Comparison of ENCODE assay signal across 8 cellular contexts in the genomic region with DNA sequence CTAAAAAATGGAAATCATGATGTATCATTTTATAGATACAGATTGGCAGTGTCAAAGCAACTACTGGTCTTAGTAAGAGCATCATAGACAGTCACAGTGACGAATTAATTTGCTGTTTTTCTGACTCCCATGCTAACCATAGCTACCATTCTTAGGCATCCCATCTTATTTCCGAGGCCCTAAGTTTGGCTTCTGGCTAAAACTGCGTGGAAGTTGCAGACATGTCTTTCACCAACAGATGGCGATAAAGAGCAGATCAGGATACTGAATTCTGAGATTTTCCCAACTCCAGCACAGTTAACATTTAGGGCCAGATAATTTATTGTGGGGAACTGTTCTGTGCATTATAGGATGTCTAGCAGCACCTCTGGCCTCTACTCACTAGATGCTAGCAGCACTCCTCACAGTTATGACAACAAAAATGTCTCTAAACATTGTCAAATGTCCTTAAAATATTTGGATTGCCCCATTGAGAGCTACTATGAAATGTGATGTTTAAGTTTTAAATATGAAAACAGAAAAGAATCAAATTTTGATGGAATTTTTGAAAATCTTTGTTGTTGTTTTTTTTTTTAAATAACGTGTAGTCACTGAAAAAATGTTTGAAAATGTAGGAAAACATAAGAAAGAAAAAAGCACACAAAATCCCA. TPM values are rescaled to one million over a fixed set of nuclear protein-coding genes. Genes with fewer than 3 reads are reported as not detected.
DNase-seq lines count a peak whose midpoint lies in the region; ATAC-seq and TF ChIP-seq lines count a peak whose summit lies in the region.

No MANE protein-coding gene starts in this region.

- H4K20me1 ChIP-seq in MM.1S (ENCODE audit: insufficient read depth, low read length), result no peaks in the 10 kb centered on the region

- no peaks in the 10 kb centered on the region for H3K36me3 ChIP-seq in MM.1S (replicated peaks; ENCODE audit: insufficient read depth, low read length)

- H3K27me3 Mint-ChIP-seq in activated T-helper 17 cell treated with anti-CD3 and anti-CD28 coated beads, Interleukin-2, amount 50 U/mL, for 72 hours, result no peaks in the 10 kb centered on the region
- H3K27me3 Mint-ChIP-seq in glutamatergic neuron (ENCODE audit: unreplicated experiment), result no peaks in the 10 kb centered on the region

- no peak for DNase-seq in AG09309 (ENCODE audit: low read depth)
- DNase-seq in ELF-1 (ENCODE audit: low read depth, low spot score), result peak; percentile 52
- DNase-seq in MM.1S, result peak; percentile 38
- DNase-seq in glutamatergic neuron, result peak; percentile 39
- DNase-seq in retina, result peak; percentile 58
- no peak for DNase-seq in DMS79 (lab: John Stamatoyannopoulos, UW)

- H3K9me2 ChIP-seq in MM.1S (replicated peaks; ENCODE audit: insufficient read depth, low read length), result no peaks in the 10 kb centered on the region

- no peaks in the 10 kb centered on the region for H3K27me3 ChIP-seq in MM.1S (replicated peaks; ENCODE audit: insufficient read depth, low read length)

- H3K36me3 Mint-ChIP-seq in activated T-helper 17 cell treated with anti-CD3 and anti-CD28 coated beads, Interleukin-2, amount 50 U/mL, for 72 hours (ENCODE audit: low read depth), result no peaks in the 10 kb centered on the region
- no peaks in the 10 kb centered on the region for H3K36me3 Mint-ChIP-seq in glutamatergic neuron (ENCODE audit: unreplicated experiment)

- H3K27ac Mint-ChIP-seq in activated T-helper 17 cell treated with anti-CD3 and anti-CD28 coated beads, Interleukin-2, amount 50 U/mL, for 72 hours, result no peak overlapping the region
- no peak overlapping the region for H3K27ac Mint-ChIP-seq in glutamatergic neuron (ENCODE audit: unreplicated experiment)

- H3K9me3 Mint-ChIP-seq in activated T-helper 17 cell treated with anti-CD3 and anti-CD28 coated beads, Interleukin-2, amount 50 U/mL, for 72 hours, result no peaks in the 10 kb centered on the region
- H3K9me3 Mint-ChIP-seq in glutamatergic neuron (ENCODE audit: unreplicated experiment), result no peaks in the 10 kb centered on the region

- no peak overlapping the region for H3K4me2 ChIP-seq in MM.1S (ENCODE audit: low read depth, low read length)

- ATAC-seq in activated T-helper 17 cell treated with anti-CD3 and anti-CD28 coated beads, Interleukin-2, amount 50 U/mL, for 72 hours (replicated peaks), result peak; percentile 66
- no peak for ATAC-seq in GM21390 (IDR thresholded peaks at IDR 0.05; ENCODE audit: unreplicated experiment)

- no peaks in the 10 kb centered on the region for H3K9me3 ChIP-seq in MM.1S (replicated peaks; ENCODE audit: insufficient read depth, low read length)

- no peak overlapping the region for H3K9ac ChIP-seq in MM.1S (ENCODE audit: low read length)

- H3K4me3 Mint-ChIP-seq in activated T-helper 17 cell treated with anti-CD3 and anti-CD28 coated beads, Interleukin-2, amount 50 U/mL, for 72 hours, result no peak overlapping the region
- no peak overlapping the region for H3K4me3 Mint-ChIP-seq in glutamatergic neuron (ENCODE audit: unreplicated experiment)

- H3K4me1 Mint-ChIP-seq in activated T-helper 17 cell treated with anti-CD3 and anti-CD28 coated beads, Interleukin-2, amount 50 U/mL, for 72 hours, result peaks cover 14% of the 10 kb centered on the region
- H3K4me1 Mint-ChIP-seq in glutamatergic neuron (ENCODE audit: low read depth, unreplicated experiment), result no peaks in the 10 kb centered on the region

- H3K27ac ChIP-seq in MM.1S (ENCODE audit: low read length), result no peak overlapping the region

- no peaks in the 10 kb centered on the region for H3F3A ChIP-seq in MM.1S (ENCODE audit: insufficient read depth, low read length)

- H3K79me2 ChIP-seq in MM.1S (ENCODE audit: low read length), result no peaks in the 10 kb centered on the region

- TF ChIP-seq CTCF in AG09309 (IDR thresholded peaks at IDR 0.05; ENCODE audit: control insufficient read depth, insufficient read depth, low read depth, low read length, missing control alignments) (peak; percentile 93), MM.1S (IDR thresholded peaks at IDR 0.05; ENCODE audit: low read length) (peak; percentile 92), glutamatergic neuron (IDR thresholded peaks at IDR 0.05; ENCODE audit: partially characterized antibody, unreplicated experiment) (peak; percentile 89)

- no peak overlapping the region for H2AFZ ChIP-seq in MM.1S (ENCODE audit: low read length)

- H3K4me3 ChIP-seq in AG09309 (ENCODE audit: control insufficient read depth, low read depth, low read length) (no peak overlapping the region), MM.1S (ENCODE audit: low read length) (no peak overlapping the region)

- H3K4me1 ChIP-seq in MM.1S (ENCODE audit: low read length), result no peaks in the 10 kb centered on the region

RNA-seq across cellular contexts. Expression of a gene that starts 16.3 kb away (rescaled TPM):
- under 1 TPM in 1 of 2 donors, not detected in 1; 0.08 TPM for total RNA-seq in activated T-helper 17 cell treated with anti-CD3 and anti-CD28 coated beads, Interleukin-2, amount 50 U/mL, for 72 hours
- 0.78 TPM for total RNA-seq in glutamatergic neuron (ENCODE audit: unreplicated experiment)

RNA-seq across cellular contexts. Expression of a gene that starts 27.4 kb away (rescaled TPM):
- not detected for total RNA-seq in activated T-helper 17 cell treated with anti-CD3 and anti-CD28 coated beads, Interleukin-2, amount 50 U/mL, for 72 hours
- not detected for total RNA-seq in glutamatergic neuron (ENCODE audit: unreplicated experiment)

RNA-seq across cellular contexts. Expression of a gene that starts 44.1 kb away (rescaled TPM):
- total RNA-seq in activated T-helper 17 cell treated with anti-CD3 and anti-CD28 coated beads, Interleukin-2, amount 50 U/mL, for 72 hours, result under 1 TPM in 1 of 2 donors, not detected in 1; 0.13 TPM
- 0.56 TPM for total RNA-seq in glutamatergic neuron (ENCODE audit: unreplicated experiment)

Comparison
In these comparisons a context has a peak if more than half of its experiments do, and no peak if none do; other contexts are left out.
1. DNase-seq: peak in ELF-1 (single experiment), MM.1S (single experiment), glutamatergic neuron (single experiment) and retina (single experiment); none in AG09309 (single experiment) and DMS79 (single experiment).
2. Peak in every context shown above with its lines, with median percentiles within 50 percentile points of each other: CTCF ChIP-seq.